Comparison of ENCODE assay signal across 27 cellular contexts in the genomic region with DNA sequence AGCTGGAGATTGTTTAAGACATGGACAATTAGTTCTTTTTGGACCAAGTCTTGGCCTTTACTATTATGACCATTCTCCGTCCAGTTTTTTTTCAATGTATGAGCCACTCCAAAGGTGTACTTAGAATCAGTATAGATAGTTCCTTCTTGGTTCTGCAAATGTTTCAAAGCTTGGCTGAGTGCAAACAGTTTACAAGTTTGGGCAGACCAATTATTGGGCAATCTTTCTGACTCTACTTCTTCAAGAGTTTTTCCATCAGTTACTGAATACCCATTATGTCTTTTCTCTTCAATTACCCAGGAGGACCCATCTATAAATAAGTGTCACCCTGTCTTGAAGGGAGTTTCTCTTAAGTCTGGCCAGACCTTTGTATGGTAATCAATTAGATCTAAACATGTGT. TPM values are rescaled to one million over a fixed set of nuclear protein-coding genes. Genes with fewer than 3 reads are reported as not detected.
A peak's percentile ranks its signal among the peaks of the same experiment; 100 is the strongest.
DNase-seq lines count a peak whose midpoint lies in the region; ATAC-seq and TF ChIP-seq lines count a peak whose summit lies in the region.
"Had no signal": no experiment of that assay in that cellular context is flagged by ENCODE, and none has a peak within 500 bp of the region (broad histone marks: within the 10 kb centered on the region; RNA-seq: fewer than 3 reads in every experiment).

No MANE protein-coding gene starts in this region.

- no peaks in the 10 kb centered on the region for H3K9me3 Mint-ChIP-seq in MCF 10A (ENCODE audit: unreplicated experiment)

- no peak overlapping the region for H3K4me2 ChIP-seq in mammary epithelial cell (ENCODE audit: insufficient read depth, low read depth, low read length)
- H3K4me2 ChIP-seq: BLaER1 had no signal

- H3K9me3 ChIP-seq in mammary epithelial cell (replicated peaks; ENCODE audit: insufficient read depth, low read length) (no peaks in the 10 kb centered on the region), upper lobe of right lung (no peaks in the 10 kb centered on the region)
- H3K9me3 ChIP-seq: BE2C, BLaER1 had no signal

- peaks cover 15% of the 10 kb centered on the region for H3K79me2 ChIP-seq in mammary epithelial cell (ENCODE audit: insufficient read depth, low read length)

- in situ Hi-C loops in mammary epithelial cell (cut with MboI; ENCODE audit: low sequenced_read_pairs in 2 of 2): no loop called here

- H3K27me3 Mint-ChIP-seq in MCF 10A (ENCODE audit: insufficient read depth, unreplicated experiment): no peaks in the 10 kb centered on the region
- H3K27me3 Mint-ChIP-seq: CD4-positive, alpha-beta memory T cell; CD4-positive, CD25-positive, alpha-beta regulatory T cell; CD8-positive, alpha-beta memory T cell had no signal

- BruUV-seq in mammary epithelial cell (replicated peaks; lab: Mats Ljungman, UMichigan) (no TSS peak), MCF 10A (replicated peaks; lab: Mats Ljungman, UMichigan) (no TSS peak)

- POLR2A ChIA-PET in MCF 10A (lab: Yijun Ruan, JAX): interaction anchor here (0.6 to 2.6 kb wide), 3 partner anchors 16 to 237 kb away, joined by 3 to 17 read pairs (median 3); a partner anchor contains a TSS

- no peak overlapping the region for H3K4me3 ChIP-seq in mammary epithelial cell (replicated peaks in 1 of 3; ENCODE audit: insufficient read depth in 1 of 3, low read depth in 2 of 3, low read length in 3 of 3)
- H3K4me3 ChIP-seq in epithelial cell of esophagus (ENCODE audit: low read length): no peak overlapping the region
- H3K4me3 ChIP-seq in upper lobe of right lung: no peak overlapping the region
- H3K4me3 ChIP-seq: BLaER1, GM12878 had no signal

- H3K27ac ChIP-seq in mammary epithelial cell (ENCODE audit: insufficient read depth, low read depth, low read length) (no peak overlapping the region), upper lobe of right lung (no peak overlapping the region)
- H3K27ac ChIP-seq: BLaER1 had no signal

- H3K27ac Mint-ChIP-seq in MCF 10A (ENCODE audit: low read depth, unreplicated experiment): no peak overlapping the region
- H3K27ac Mint-ChIP-seq: CD4-positive, alpha-beta memory T cell; CD4-positive, CD25-positive, alpha-beta regulatory T cell; CD8-positive, alpha-beta memory T cell had no signal

- DNase-seq in mammary epithelial cell: peak; percentile 7
- DNase-seq in MCF 10A (ENCODE audit: unreplicated experiment): no peak
- peak; percentile 65 for DNase-seq in epithelial cell of esophagus (ENCODE audit: low read depth)
- DNase-seq in upper lobe of right lung: no peak
- no peak for DNase-seq in NCI-H187 (lab: John Stamatoyannopoulos, UW)
- DNase-seq: 8988T; ACHN; BE2C; C1 segment of cervical spinal cord; CD4-positive, alpha-beta memory T cell; CD4-positive, CD25-positive, alpha-beta regulatory T cell; CD8-positive, alpha-beta memory T cell; COR-L47; DMS 273 treated with DMSO at 0.1 percent for 48 hours; DMS153; DMS53; DMS79; DND-41; EL; GDM1 had no signal

- dilution Hi-C loops in mammary epithelial cell (cut with HindIII; ENCODE audit: low sequenced_read_pairs): no loop called here

- no peaks in the 10 kb centered on the region for H3K36me3 ChIP-seq in mammary epithelial cell (ENCODE audit: insufficient read depth, low read length)
- H3K36me3 ChIP-seq in upper lobe of right lung: no peaks in the 10 kb centered on the region
- H3K36me3 ChIP-seq: BE2C, BLaER1 had no signal

- H3K4me1 Mint-ChIP-seq in MCF 10A (ENCODE audit: insufficient read depth, unreplicated experiment): peaks cover 13% of the 10 kb centered on the region
- H3K4me1 Mint-ChIP-seq: CD14-positive monocyte had no signal

- H3K4me3 Mint-ChIP-seq in MCF 10A (ENCODE audit: unreplicated experiment): no peak overlapping the region
- H3K4me3 Mint-ChIP-seq: CD14-positive monocyte; CD4-positive, alpha-beta memory T cell; CD4-positive, CD25-positive, alpha-beta regulatory T cell; CD8-positive, alpha-beta memory T cell had no signal

- no peaks in the 10 kb centered on the region for H3K27me3 ChIP-seq in mammary epithelial cell (ENCODE audit: insufficient read depth, low read length)
- H3K27me3 ChIP-seq in upper lobe of right lung: no peaks in the 10 kb centered on the region
- H3K27me3 ChIP-seq: BE2C, BLaER1 had no signal

- intact Hi-C loops in mammary epithelial cell (cut with micrococcal nuclease) (loop anchor here (10.0 kb wide), 1 partner anchor 233 kb away; no protein-coding TSS in a partner anchor), MCF 10A (cut with micrococcal nuclease) (no loop called here), upper lobe of right lung (cut with DNase I) (no loop called here)

- no peak for ATAC-seq in upper lobe of right lung
- ATAC-seq: GM12878 had no signal

- 100% methylated on average over 1 of the region's 1 CpG for WGBS in mammary epithelial cell (ENCODE audit: low coverage, missing lambda C conversion rate)

- no peak overlapping the region for H2AFZ ChIP-seq in mammary epithelial cell (ENCODE audit: low read depth, low read length)

- no peaks in the 10 kb centered on the region for H4K20me1 ChIP-seq in mammary epithelial cell (ENCODE audit: insufficient read depth, low read length)
- H4K20me1 ChIP-seq: BLaER1 had no signal

- CTCF ChIA-PET in mammary epithelial cell (lab: Charles Lee; ENCODE audit: low non-redundant PET): no interaction called here
- CTCF ChIA-PET in MCF 10A (lab: Yijun Ruan, JAX): interaction anchor here (0.6 kb wide), 1 partner anchor 152 kb away, joined by 3 read pairs; no protein-coding TSS in a partner anchor

- no peak overlapping the region for H3K9ac ChIP-seq in mammary epithelial cell (ENCODE audit: insufficient read depth, low read length)
- H3K9ac ChIP-seq: BLaER1 had no signal

- H3K36me3 Mint-ChIP-seq in MCF 10A (ENCODE audit: insufficient read depth, unreplicated experiment): peaks cover 29% of the 10 kb centered on the region

- TF ChIP-seq CTCF in mammary epithelial cell (conservative IDR thresholded peaks at IDR 0.05 in 1 of 2, IDR thresholded peaks at IDR 0.05 in 1 of 2; ENCODE audit: extremely low read depth in 1 of 2, insufficient read depth in 1 of 2, low read depth in 1 of 2, low read length in 2 of 2) (no peak), MCF 10A (IDR thresholded peaks at IDR 0.05; ENCODE audit: unreplicated experiment) (no peak), epithelial cell of esophagus (IDR thresholded peaks at IDR 0.05; ENCODE audit: insufficient read depth, low read depth, low read length, missing control alignments) (no peak), upper lobe of right lung (IDR thresholded peaks at IDR 0.05) (no peak)

- H3K4me1 ChIP-seq in mammary epithelial cell (ENCODE audit: insufficient read depth, low read length) (peaks cover 10% of the 10 kb centered on the region), upper lobe of right lung (no peaks in the 10 kb centered on the region)
- H3K4me1 ChIP-seq: BE2C, BLaER1 had no signal

RNA-seq across cellular contexts. Expression of a gene that starts 15.5 kb away (rescaled TPM):
- 10 to 100 TPM; 12.3 to 19.2 TPM for total RNA-seq in mammary epithelial cell
- 6.5 TPM for polyA plus RNA-seq in mammary epithelial cell
- 36.4 TPM for polyA minus RNA-seq in mammary epithelial cell
- 28.7 and 31.5 TPM in 2 replicates for total RNA-seq in MCF 10A (2022)
- 11.6 TPM for total RNA-seq in upper lobe of right lung

RNA-seq across cellular contexts. Expression of a gene that starts 24.7 kb away (rescaled TPM):
- total RNA-seq in mammary epithelial cell (10 to 100 TPM; 34.1 to 39.7 TPM), MCF 10A (2022) (29.6 and 36.7 TPM in 2 replicates), upper lobe of right lung (22.1 TPM)
- polyA plus RNA-seq in mammary epithelial cell: 16.9 TPM
- polyA minus RNA-seq in mammary epithelial cell: 32.9 TPM

RNA-seq across cellular contexts. Expression of a gene that starts 33.8 kb away (rescaled TPM):
- total RNA-seq in mammary epithelial cell: not detected
- polyA plus RNA-seq in mammary epithelial cell: not detected
- polyA minus RNA-seq in mammary epithelial cell: not detected
- not detected in 2 replicates for total RNA-seq in MCF 10A (2022)
- 0.64 TPM for total RNA-seq in upper lobe of right lung
- total RNA-seq: A673; CD4-positive, alpha-beta memory T cell; CD4-positive, CD25-positive, alpha-beta regulatory T cell; CD8-positive, alpha-beta memory T cell; Daoy; G401; GM12878 had no signal
- polyA plus RNA-seq: AG04450, CD14-positive monocyte had no signal

Comparison
In these comparisons a context has a peak if more than half of its experiments do, and no peak if none do; other contexts are left out.
1. DNase-seq: peak in mammary epithelial cell (single experiment) and epithelial cell of esophagus (single experiment); none in MCF 10A (single experiment), upper lobe of right lung (single experiment) and NCI-H187 (0 of 2).